Comparison of ENCODE assay signal across 10 cellular contexts in the genomic region with DNA sequence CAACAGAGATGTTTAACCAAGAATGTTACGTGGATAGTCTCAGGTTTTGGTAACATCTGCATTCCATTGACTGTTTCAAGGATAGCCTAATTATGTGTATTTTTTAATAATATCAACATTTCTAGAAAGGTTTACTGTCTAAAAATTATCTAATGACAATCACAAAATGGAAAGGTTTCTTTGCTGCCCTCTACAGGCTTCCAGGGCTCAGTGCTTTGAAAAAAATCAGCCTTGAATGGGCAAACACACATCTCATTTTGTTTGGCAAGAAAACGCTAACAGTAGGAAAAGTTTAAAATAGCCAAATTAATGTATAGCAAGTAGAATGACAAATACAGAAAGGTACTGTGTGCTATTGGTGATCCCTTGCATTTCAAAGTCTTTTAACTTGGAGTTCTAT.
DNase-seq lines count a peak whose midpoint lies in the region; ATAC-seq and TF ChIP-seq lines count a peak whose summit lies in the region.
"Had no signal": no experiment of that assay in that cellular context is flagged by ENCODE, and none has a peak within 500 bp of the region (broad histone marks: within the 10 kb centered on the region; RNA-seq: fewer than 3 reads in every experiment).

No MANE protein-coding gene starts in this region.

- H3K36me3 ChIP-seq in left ventricle myocardium inferior (no peaks in the 10 kb centered on the region), OCI-LY1 (ENCODE audit: insufficient read depth, low read length) (no peaks in the 10 kb centered on the region), esophagus squamous epithelium (no peaks in the 10 kb centered on the region)
- H3K36me3 ChIP-seq: prostate gland had no signal

- H3F3A ChIP-seq in OCI-LY1 (ENCODE audit: insufficient read depth, low read length): no peaks in the 10 kb centered on the region

- H3K27me3 Mint-ChIP-seq in type B pancreatic cell: no peaks in the 10 kb centered on the region
- peaks cover 5% of the 10 kb centered on the region for H3K27me3 Mint-ChIP-seq in activated T-helper 1 cell treated with anti-CD3 and anti-CD28 coated beads, Interleukin-12 subunit alpha, Interleukin-12 subunit beta, Interleukin-2, Interleukin-4 antibody, amounts not matched to agents 30 ng/mL and 10 ng/mL and 1 ng/mL, durations not matched to agents 14 hours and 24 hours and 36 hours (ENCODE audit: insufficient read depth)

- H3K27me3 ChIP-seq in left ventricle myocardium inferior (ENCODE audit: low read depth) (no peaks in the 10 kb centered on the region), right cardiac atrium (ENCODE audit: control insufficient read depth, insufficient read depth) (no peaks in the 10 kb centered on the region), OCI-LY1 (ENCODE audit: insufficient read depth, low read length) (no peaks in the 10 kb centered on the region), esophagus squamous epithelium (no peaks in the 10 kb centered on the region)

- peak; percentile 64 for TF ChIP-seq CTCF in left ventricle myocardium inferior (IDR thresholded peaks at IDR 0.05; ENCODE audit: borderline replicate concordance)
- TF ChIP-seq CTCF in OCI-LY1 (IDR thresholded peaks at IDR 0.05; ENCODE audit: low read length): peak; percentile 50
- TF ChIP-seq CTCF in esophagus squamous epithelium (IDR thresholded peaks at IDR 0.05): peak in 5 of 6 experiments; percentile 17 to 49 (median 20)
- TF ChIP-seq CTCF in type B pancreatic cell (conservative IDR thresholded peaks at IDR 0.05): peak; percentile 75

- no peaks in the 10 kb centered on the region for H3K9me2 ChIP-seq in OCI-LY1 (ENCODE audit: low read depth, low read length)

- H3K9me3 ChIP-seq in left ventricle myocardium inferior (replicated peaks): no peaks in the 10 kb centered on the region
- no peaks in the 10 kb centered on the region for H3K9me3 ChIP-seq in right cardiac atrium (ENCODE audit: control insufficient read depth, low read length)
- H3K9me3 ChIP-seq in OCI-LY1 (ENCODE audit: low read length): no peaks in the 10 kb centered on the region
- H3K9me3 ChIP-seq in esophagus squamous epithelium: no peaks in the 10 kb centered on the region
- H3K9me3 ChIP-seq: prostate gland had no signal

- DNase-seq in left ventricle myocardium inferior (no peak), right cardiac atrium (no peak), esophagus squamous epithelium (lab: John Stamatoyannopoulos, UW) (no peak), type B pancreatic cell (ENCODE audit: extremely low spot score, unreplicated experiment) (no peak), NCI-H1105 treated with DMSO at 0.1 percent for 48 hours (lab: John Stamatoyannopoulos, UW) (no peak)
- DNase-seq in activated T-helper 1 cell treated with anti-CD3 and anti-CD28 coated beads, Interleukin-12 subunit alpha, Interleukin-12 subunit beta, Interleukin-2, Interleukin-4 antibody, amounts not matched to agents 30 ng/mL and 10 ng/mL and 1 ng/mL, durations not matched to agents 14 hours and 24 hours and 36 hours (ENCODE audit: low spot score): no peak
- DNase-seq: GF-D8 had no signal

- intact Hi-C loops in left ventricle myocardium inferior (cut with micrococcal nuclease) (no loop called here), right cardiac atrium (cut with DNase I) (no loop called here), esophagus squamous epithelium (cut with DNase I) (no loop called here)
- intact Hi-C loops in activated T-helper 1 cell treated with anti-CD3 and anti-CD28 coated beads, Interleukin-12 subunit alpha, Interleukin-12 subunit beta, Interleukin-2, Interleukin-4 antibody, amounts not matched to agents 30 ng/mL and 10 ng/mL and 1 ng/mL, durations not matched to agents 14 hours and 24 hours and 36 hours (cut with micrococcal nuclease): no loop called here

- no peak overlapping the region for H2AFZ ChIP-seq in OCI-LY1 (ENCODE audit: low read length)

- H3K9me3 Mint-ChIP-seq in type B pancreatic cell: no peaks in the 10 kb centered on the region
- H3K9me3 Mint-ChIP-seq in activated T-helper 1 cell treated with anti-CD3 and anti-CD28 coated beads, Interleukin-12 subunit alpha, Interleukin-12 subunit beta, Interleukin-2, Interleukin-4 antibody, amounts not matched to agents 30 ng/mL and 10 ng/mL and 1 ng/mL, durations not matched to agents 14 hours and 24 hours and 36 hours: no peaks in the 10 kb centered on the region

- H3K9ac ChIP-seq in OCI-LY1 (ENCODE audit: low read length): no peak overlapping the region

- H3K79me2 ChIP-seq in OCI-LY1 (ENCODE audit: insufficient read depth, low read length): no peaks in the 10 kb centered on the region

- no peak for ATAC-seq in right cardiac atrium
- ATAC-seq in HG03175 (IDR thresholded peaks at IDR 0.05; ENCODE audit: unreplicated experiment): no peak

- H3K4me3 Mint-ChIP-seq in type B pancreatic cell: no peak overlapping the region
- H3K4me3 Mint-ChIP-seq in activated T-helper 1 cell treated with anti-CD3 and anti-CD28 coated beads, Interleukin-12 subunit alpha, Interleukin-12 subunit beta, Interleukin-2, Interleukin-4 antibody, amounts not matched to agents 30 ng/mL and 10 ng/mL and 1 ng/mL, durations not matched to agents 14 hours and 24 hours and 36 hours: no peak overlapping the region

- H3K4me1 Mint-ChIP-seq in type B pancreatic cell (ENCODE audit: unreplicated experiment): no peaks in the 10 kb centered on the region
- no peaks in the 10 kb centered on the region for H3K4me1 Mint-ChIP-seq in activated T-helper 1 cell treated with anti-CD3 and anti-CD28 coated beads, Interleukin-12 subunit alpha, Interleukin-12 subunit beta, Interleukin-2, Interleukin-4 antibody, amounts not matched to agents 30 ng/mL and 10 ng/mL and 1 ng/mL, durations not matched to agents 14 hours and 24 hours and 36 hours (ENCODE audit: low read depth)

- no peaks in the 10 kb centered on the region for H3K4me1 ChIP-seq in left ventricle myocardium inferior
- H3K4me1 ChIP-seq in right cardiac atrium (ENCODE audit: control insufficient read depth, insufficient read depth, low read length): no peaks in the 10 kb centered on the region
- no peaks in the 10 kb centered on the region for H3K4me1 ChIP-seq in OCI-LY1 (ENCODE audit: insufficient read depth, low read length, severe bottlenecking)
- no peaks in the 10 kb centered on the region for H3K4me1 ChIP-seq in esophagus squamous epithelium
- H3K4me1 ChIP-seq: prostate gland had no signal

- no peak overlapping the region for H3K4me3 ChIP-seq in left ventricle myocardium inferior
- H3K4me3 ChIP-seq in right cardiac atrium (ENCODE audit: low read length): no peak overlapping the region
- no peak overlapping the region for H3K4me3 ChIP-seq in OCI-LY1 (ENCODE audit: low read depth, low read length, poor library complexity, severe bottlenecking)
- no peak overlapping the region for H3K4me3 ChIP-seq in esophagus squamous epithelium
- H3K4me3 ChIP-seq: prostate gland had no signal

- TF ChIP-seq POLR2A in esophagus squamous epithelium (IDR thresholded peaks at IDR 0.05): no peak

- no peaks in the 10 kb centered on the region for H4K20me1 ChIP-seq in OCI-LY1 (ENCODE audit: insufficient read depth, low read length)

- WGBS in right cardiac atrium: 56% methylated on average over 2 of the region's 2 CpGs
- 26 to 42% methylated on average over 2 of the region's 2 CpGs for WGBS in esophagus squamous epithelium, 2 donors

- H3K27ac ChIP-seq in left ventricle myocardium inferior (replicated peaks) (no peak overlapping the region), right cardiac atrium (ENCODE audit: low read length) (no peak overlapping the region), OCI-LY1 (ENCODE audit: low read depth, low read length, poor library complexity, severe bottlenecking) (no peak overlapping the region), esophagus squamous epithelium (no peak overlapping the region)
- H3K27ac ChIP-seq: prostate gland had no signal

- H3K27ac Mint-ChIP-seq in type B pancreatic cell: no peak overlapping the region
- H3K27ac Mint-ChIP-seq in activated T-helper 1 cell treated with anti-CD3 and anti-CD28 coated beads, Interleukin-12 subunit alpha, Interleukin-12 subunit beta, Interleukin-2, Interleukin-4 antibody, amounts not matched to agents 30 ng/mL and 10 ng/mL and 1 ng/mL, durations not matched to agents 14 hours and 24 hours and 36 hours: no peak overlapping the region

- H3K4me2 ChIP-seq in OCI-LY1 (ENCODE audit: low read length): no peak overlapping the region

- no peaks in the 10 kb centered on the region for H3K36me3 Mint-ChIP-seq in type B pancreatic cell
- H3K36me3 Mint-ChIP-seq in activated T-helper 1 cell treated with anti-CD3 and anti-CD28 coated beads, Interleukin-12 subunit alpha, Interleukin-12 subunit beta, Interleukin-2, Interleukin-4 antibody, amounts not matched to agents 30 ng/mL and 10 ng/mL and 1 ng/mL, durations not matched to agents 14 hours and 24 hours and 36 hours (ENCODE audit: low read depth): no peaks in the 10 kb centered on the region

Comparison
In these comparisons a context has a peak if more than half of its experiments do, and no peak if none do; other contexts are left out.
1. CTCF ChIP-seq: peak in every context shown above with its lines; median percentile 75 in type B pancreatic cell; 64 in left ventricle myocardium inferior; 50 in OCI-LY1; 20 in esophagus squamous epithelium.